ENCODE assay signal across 18 cellular contexts in the genomic region with DNA sequence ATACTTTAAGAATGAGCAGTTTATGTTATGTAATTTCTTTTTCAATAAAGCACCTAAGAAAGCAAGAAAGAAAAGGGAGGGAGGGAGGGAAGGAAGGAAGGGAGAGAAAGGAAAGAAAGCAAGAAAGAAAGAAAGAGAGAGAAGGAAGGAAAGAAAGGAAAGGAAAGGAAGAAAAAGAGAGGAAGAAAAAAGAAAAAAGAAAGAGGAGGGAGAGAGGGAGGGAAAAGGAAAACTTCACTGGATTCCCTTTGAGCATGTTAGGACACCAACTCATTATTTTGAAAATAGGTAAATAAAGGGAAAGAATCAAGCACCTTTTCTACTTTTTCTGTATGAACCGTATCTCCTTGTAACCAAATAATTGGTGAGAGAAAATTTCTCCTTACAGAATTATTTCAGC. TPM values are rescaled to one million over a fixed set of nuclear protein-coding genes. Genes with fewer than 3 reads are reported as not detected.
DNase-seq lines count a peak whose midpoint lies in the region; ATAC-seq and TF ChIP-seq lines count a peak whose summit lies in the region.
"Had no signal": no experiment of that assay in that cellular context is flagged by ENCODE, and none has a peak within 500 bp of the region (broad histone marks: within the 10 kb centered on the region; RNA-seq: fewer than 3 reads in every experiment).

No MANE protein-coding gene starts in this region.

- H3K56ac ChIP-seq in IMR-90 (ENCODE audit: extremely low read depth, insufficient read depth, low read length) = no peak overlapping the region

- no peak overlapping the region for H4K5ac ChIP-seq in IMR-90 (ENCODE audit: low read depth, low read length)

- intact Hi-C loops in IMR-90 (cut with micrococcal nuclease) (no loop called here), OCI-LY7 (cut with micrococcal nuclease; ENCODE audit: unreplicated experiment) (no loop called here)

- H4K20me1 ChIP-seq in IMR-90 (ENCODE audit: insufficient read depth, low read length) (0 out of 2 replicates have a peak, but pooled peaks cover 3% of the 10 kb centered on the region), OCI-LY7 (ENCODE audit: insufficient read depth, low read length) (no peaks in the 10 kb centered on the region)

- no peak for TF ChIP-seq RAD21 in IMR-90 (IDR thresholded peaks at IDR 0.05; ENCODE audit: low read length)

- H2BK120ac ChIP-seq in IMR-90 (ENCODE audit: low read depth, low read length) = no peak overlapping the region

- H3K36me3 Mint-ChIP-seq in chondrocyte (ENCODE audit: low read depth) = no peaks in the 10 kb centered on the region
- no peaks in the 10 kb centered on the region for H3K36me3 Mint-ChIP-seq in glutamatergic neuron (ENCODE audit: unreplicated experiment)
- H3K36me3 Mint-ChIP-seq: CD4-positive, CD25-positive, alpha-beta regulatory T cell; CD8-positive, alpha-beta memory T cell had no signal

- H3K79me1 ChIP-seq in IMR-90 (ENCODE audit: low read depth in 1 of 2, low read length in 2 of 2) = peaks cover 6 to 50% of the 10 kb centered on the region in 2 experiments; a peak in 3 of 4 replicates

- no peak overlapping the region for H2BK5ac ChIP-seq in IMR-90 (ENCODE audit: low read depth, low read length, poor library complexity, severe bottlenecking)

- no peak for ATAC-seq in IMR-90 (ENCODE audit: low read depth)
- ATAC-seq in GM21529 (IDR thresholded peaks at IDR 0.05; ENCODE audit: unreplicated experiment) = no peak
- ATAC-seq: HCT116 had no signal

- H2AFZ ChIP-seq in IMR-90 (replicated peaks; ENCODE audit: low read length, poor library complexity) (no peak overlapping the region), OCI-LY7 (ENCODE audit: low read length) (peak overlapping the region; percentile 8; the same call in 1 of the 2 replicates)

- no peak overlapping the region for H3K4ac ChIP-seq in IMR-90 (ENCODE audit: low read depth, low read length)

- H3K4me1 Mint-ChIP-seq in chondrocyte (ENCODE audit: low read depth) (peaks cover 4% of the 10 kb centered on the region), glutamatergic neuron (ENCODE audit: low read depth, unreplicated experiment) (peaks cover 10% of the 10 kb centered on the region)

- H3K36me3 ChIP-seq in IMR-90 (ENCODE audit: control insufficient read depth, insufficient read depth, low read length) = no peaks in the 10 kb centered on the region
- H3K36me3 ChIP-seq in OCI-LY7 (ENCODE audit: insufficient read depth, low read length) = no peaks in the 10 kb centered on the region
- H3K36me3 ChIP-seq: BE2C had no signal

- no peak overlapping the region for H4K91ac ChIP-seq in IMR-90 (ENCODE audit: insufficient read depth, low read depth, low read length)

- H3K9me2 ChIP-seq in OCI-LY7 (ENCODE audit: insufficient read depth, low read length) = no peaks in the 10 kb centered on the region

- H3K27ac Mint-ChIP-seq in chondrocyte (ENCODE audit: unreplicated experiment) = peak overlapping the region; percentile 51
- no peak overlapping the region for H3K27ac Mint-ChIP-seq in glutamatergic neuron (ENCODE audit: unreplicated experiment)
- H3K27ac Mint-ChIP-seq: CD4-positive, CD25-positive, alpha-beta regulatory T cell; CD8-positive, alpha-beta memory T cell had no signal

- H3K9ac ChIP-seq in IMR-90 (ENCODE audit: low read depth, low read length) = no peak overlapping the region

- H2AK9ac ChIP-seq in IMR-90 (replicated peaks; ENCODE audit: low read depth, low read length, poor library complexity) = no peak overlapping the region

- no peak overlapping the region for H4K8ac ChIP-seq in IMR-90 (ENCODE audit: low read depth in 2 of 2, low read length in 2 of 2)

- no peak overlapping the region for H3K4me3 ChIP-seq in IMR-90 (ENCODE audit: insufficient read depth, low read depth, low read length)
- peak overlapping the region; percentile 17 for H3K4me3 ChIP-seq in OCI-LY7 (ENCODE audit: low read depth, low read length, poor library complexity, severe bottlenecking)

- CTCF ChIA-PET in IMR-90 (lab: Yijun Ruan, JAX) (no interaction called here), OCI-LY7 (lab: Charles Lee; ENCODE audit: unreplicated experiment) (interaction anchor here (1.0 kb wide), 1 partner anchor 10 kb away, joined by 3 read pairs; no protein-coding TSS in a partner anchor)

- H3K27me3 Mint-ChIP-seq in chondrocyte (ENCODE audit: low read depth) = no peaks in the 10 kb centered on the region
- H3K27me3 Mint-ChIP-seq in glutamatergic neuron (ENCODE audit: unreplicated experiment) = peaks cover 5% of the 10 kb centered on the region
- H3K27me3 Mint-ChIP-seq: CD4-positive, CD25-positive, alpha-beta regulatory T cell; CD8-positive, alpha-beta memory T cell had no signal

- H3K27ac ChIP-seq in IMR-90 (ENCODE audit: insufficient read depth, low read length) = no peak overlapping the region
- peak overlapping the region; percentile 98 for H3K27ac ChIP-seq in OCI-LY7 (ENCODE audit: low read depth, low read length, poor library complexity, severe bottlenecking)

- no peak overlapping the region for H2BK20ac ChIP-seq in IMR-90 (ENCODE audit: low read depth, low read length)

- H3K4me1 ChIP-seq in IMR-90 (ENCODE audit: control insufficient read depth, insufficient read depth, low read length) (peaks cover 5% of the 10 kb centered on the region), OCI-LY7 (ENCODE audit: insufficient read depth, low read length, poor library complexity, severe bottlenecking) (peaks cover 82% of the 10 kb centered on the region)
- H3K4me1 ChIP-seq: BE2C had no signal

- no TSS peak for BruUV-seq in IMR-90 (replicated peaks; lab: Mats Ljungman, UMichigan)
- BruUV-seq in OCI-LY7 (replicated peaks; lab: Mats Ljungman, UMichigan) = no TSS peak

- dilution Hi-C loops in IMR-90 (cut with HindIII; ENCODE audit: low sequenced_read_pairs, unreplicated experiment) = no loop called here

- H3K14ac ChIP-seq in IMR-90 (replicated peaks; ENCODE audit: low read depth, low read length) = no peak overlapping the region

- H3K4me2 ChIP-seq in IMR-90 (ENCODE audit: low read depth, low read length) (no peak overlapping the region), OCI-LY7 (ENCODE audit: low read length) (peak overlapping the region; percentile 65)

- H3K27me3 ChIP-seq in IMR-90 (ENCODE audit: control insufficient read depth, insufficient read depth, low read length) = no peaks in the 10 kb centered on the region
- H3K27me3 ChIP-seq: BE2C had no signal

- no peak overlapping the region for H2AK5ac ChIP-seq in IMR-90 (ENCODE audit: low read depth, low read length)

- peak overlapping the region; percentile 43; the same call in 1 of the 2 replicates for H3K18ac ChIP-seq in IMR-90 (ENCODE audit: low read depth, low read length)

- DNase-seq in IMR-90 = no peak
- DNase-seq in OCI-LY7 (ENCODE audit: low spot score) = no peak
- DNase-seq in chondrocyte (ENCODE audit: low spot score) = no peak
- no peak for DNase-seq in GM10266 (ENCODE audit: extremely low spot score)
- no peak for DNase-seq in glutamatergic neuron
- DNase-seq: ACHN; BE2C; C1 segment of cervical spinal cord; CD4-positive, CD25-positive, alpha-beta regulatory T cell; CD8-positive, alpha-beta memory T cell; COR-L47; DMS 273 treated with DMSO at 0.1 percent for 48 hours; DMS53; DND-41; GOT3; H7 had no signal

- H3K9me3 ChIP-seq in IMR-90 (ENCODE audit: control insufficient read depth, insufficient read depth, low read length) (no peaks in the 10 kb centered on the region), OCI-LY7 (ENCODE audit: low read length) (no peaks in the 10 kb centered on the region; the same call in 1 of the 2 replicates)
- H3K9me3 ChIP-seq: BE2C had no signal

- H3K4me3 Mint-ChIP-seq in chondrocyte (ENCODE audit: unreplicated experiment) (no peak overlapping the region), glutamatergic neuron (ENCODE audit: unreplicated experiment) (no peak overlapping the region)
- H3K4me3 Mint-ChIP-seq: CD4-positive, CD25-positive, alpha-beta regulatory T cell; CD8-positive, alpha-beta memory T cell had no signal

- H3K79me2 ChIP-seq in OCI-LY7 (ENCODE audit: insufficient read depth, low read depth, low read length) = peaks cover 21% of the 10 kb centered on the region; the same call in 1 of the 2 replicates

- POLR2A ChIA-PET in IMR-90 (lab: Charles Lee; ENCODE audit: unreplicated experiment) = no interaction called here
- POLR2A ChIA-PET in OCI-LY7 (lab: Charles Lee) = interaction anchor here (0.7 to 6.8 kb wide), 4 partner anchors 13 to 49 kb away, joined by 3 to 302 read pairs (median 47); a partner anchor contains a TSS

- TF ChIP-seq CTCF in IMR-90 (conservative IDR thresholded peaks at IDR 0.05; ENCODE audit: low read depth, low read length) = no peak
- TF ChIP-seq CTCF in OCI-LY7 (conservative IDR thresholded peaks at IDR 0.05; ENCODE audit: low read length) = no peak
- TF ChIP-seq CTCF in chondrocyte (IDR thresholded peaks at IDR 0.05) = no peak
- TF ChIP-seq CTCF in GM10266 (IDR thresholded peaks at IDR 0.05; ENCODE audit: control insufficient read depth, insufficient read depth, low read depth, missing control alignments) = no peak
- no peak for TF ChIP-seq CTCF in glutamatergic neuron (IDR thresholded peaks at IDR 0.05; ENCODE audit: partially characterized antibody, unreplicated experiment)

- peaks cover 15% of the 10 kb centered on the region; the same call in 1 of the 2 replicates for H3K9me1 ChIP-seq in IMR-90 (ENCODE audit: insufficient read depth, low read length)

- H3K9me3 Mint-ChIP-seq in chondrocyte (ENCODE audit: low read depth) (no peaks in the 10 kb centered on the region), glutamatergic neuron (ENCODE audit: unreplicated experiment) (no peaks in the 10 kb centered on the region)
- H3K9me3 Mint-ChIP-seq: CD4-positive, CD25-positive, alpha-beta regulatory T cell; CD8-positive, alpha-beta memory T cell had no signal

- WGBS in IMR-90 (ENCODE audit: extremely low coverage in 2 of 2, insufficient read length in 1 of 2), 2 experiments = no CpG with 5 or more reads among the region's 1 CpG

- no peak overlapping the region for H3K23ac ChIP-seq in IMR-90 (ENCODE audit: low read depth, low read length)

- in situ Hi-C loops in IMR-90 (cut with MboI; ENCODE audit: low sequenced_read_pairs) = no loop called here

- no peak overlapping the region for H2BK15ac ChIP-seq in IMR-90 (ENCODE audit: low read depth, low read length)

- no peak for TF ChIP-seq POLR2A in IMR-90 (IDR thresholded peaks at IDR 0.05; ENCODE audit: low read depth, low read length)

TF ChIP-seq in IMR-90, 13 proteins besides CTCF, POLR2A, EP300 and RAD21 (continues in another document):
- no peak for TF ChIP-seq FOS (IDR thresholded peaks at IDR 0.05; ENCODE audit: low read depth, low read length)
- TF ChIP-seq SMC3 (IDR thresholded peaks at IDR 0.05; ENCODE audit: low read depth, low read length) = no peak
- no peak for TF ChIP-seq BHLHE40 (IDR thresholded peaks at IDR 0.05; ENCODE audit: low read depth, low read length)
- no peak for TF ChIP-seq MXI1 (IDR thresholded peaks at IDR 0.05; ENCODE audit: borderline replicate concordance, low read depth, low read length)
- TF ChIP-seq CHD1 (IDR thresholded peaks at IDR 0.05; ENCODE audit: low read depth, low read length) = no peak

RNA-seq across cellular contexts. Expression of a gene that starts 32.3 kb away (rescaled TPM):
- total RNA-seq in IMR-90 (2012; rRNA removed) (14.0 and 20.8 TPM in 2 replicates), OCI-LY7 (2022) (168 and 200 TPM in 2 replicates), chondrocyte (39.0 to 42.6 TPM (median 39.2 TPM) in 3 replicates), glutamatergic neuron (ENCODE audit: unreplicated experiment) (68.7 TPM)
- polyA plus RNA-seq in IMR-90 (2012; rRNA removed) = 14.7 and 21.5 TPM in 2 replicates
- 3.9 and 6.4 TPM in 2 replicates for polyA plus RNA-seq in IMR-90 (2012; cell fraction: cytosol; rRNA removed)
- 3.2 and 18.6 TPM in 2 replicates for polyA plus RNA-seq in IMR-90 (2012; cell fraction: nucleus; rRNA removed; ENCODE audit: low replicate concordance)
- total RNA-seq in OCI-LY7 (2014; rRNA removed; shearing (Covaris generic)) = 44.6 and 53.0 TPM in 2 replicates
